Comparison of ENCODE assay signal across 18 cellular contexts in the genomic region with DNA sequence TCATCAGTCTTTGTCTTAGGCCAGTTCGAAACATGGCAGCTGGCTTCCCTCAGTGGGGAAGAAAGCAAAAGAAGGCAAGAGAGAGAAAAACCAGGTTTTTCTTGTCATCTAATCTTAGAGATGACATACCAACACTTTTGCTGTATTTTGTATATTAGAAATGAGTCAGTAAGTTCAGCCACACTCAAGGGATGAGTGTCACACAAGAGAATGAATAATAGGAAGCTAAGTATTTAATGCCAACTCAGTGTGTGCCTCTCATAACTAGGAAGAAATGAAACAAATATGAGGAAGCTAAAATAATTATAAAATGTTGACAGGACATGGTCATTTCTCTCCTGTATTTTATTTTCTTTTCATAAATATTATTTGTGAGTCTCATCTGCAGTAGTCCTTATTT.
DNase-seq lines count a peak whose midpoint lies in the region; ATAC-seq, FAIRE-seq and TF ChIP-seq lines count a peak whose summit lies in the region.
"Had no signal": no experiment of that assay in that cellular context is flagged by ENCODE, and none has a peak within 500 bp of the region (broad histone marks: within the 10 kb centered on the region; RNA-seq: fewer than 3 reads in every experiment).

No MANE protein-coding gene starts in this region.

- H3K79me2 ChIP-seq in GM23338 (replicated peaks; ENCODE audit: insufficient read depth) (no peaks in the 10 kb centered on the region), GM12878 (ENCODE audit: control insufficient read depth, insufficient read depth, low read length) (no peaks in the 10 kb centered on the region)

- TF ChIP-seq EP300 in GM12878 (IDR thresholded peaks at IDR 0.05; ENCODE audit: borderline replicate concordance in 1 of 2, control insufficient read depth in 1 of 2, low read depth in 2 of 2, low read length in 2 of 2), result no peak

- H2AFZ ChIP-seq in GM23338 (peak overlapping the region; percentile 39; the same call in 1 of the 2 replicates), GM12878 (ENCODE audit: control insufficient read depth, low read depth, low read length) (no peak overlapping the region)

- no peak for TF ChIP-seq CTCF in GM23338 (conservative IDR thresholded peaks at IDR 0.05; ENCODE audit: low read depth in 2 of 2)
- TF ChIP-seq CTCF in GM12878 (IDR thresholded peaks at IDR 0.05 in 2 of 3, conservative IDR thresholded peaks at IDR 0.05 in 1 of 3; ENCODE audit: control insufficient read depth in 2 of 3, extremely low read depth in 1 of 3, insufficient read depth in 1 of 3, low read depth in 3 of 3, low read length in 3 of 3), result no peak

- in situ Hi-C loops in GM12878 (cut with MboI), result no loop called here

- no peaks in the 10 kb centered on the region for H3K9me2 ChIP-seq in GM23338 (ENCODE audit: insufficient read depth)

- H3K27me3 ChIP-seq in GM23338 (ENCODE audit: insufficient read depth) (no peaks in the 10 kb centered on the region), GM12878 (replicated peaks in 1 of 2; ENCODE audit: control insufficient read depth in 2 of 2, insufficient read depth in 2 of 2, low read length in 1 of 2) (no peaks in the 10 kb centered on the region)

- FAIRE-seq in GM12878 (lab: Jason Lieb, UNC), result no peak
- FAIRE-seq: A549, D721Med had no signal

- no peak for TF ChIP-seq RAD21 in GM12878 (IDR thresholded peaks at IDR 0.05; ENCODE audit: insufficient read depth, low read depth, low read length)

- WGBS in GM12878 (ENCODE audit: insufficient coverage, insufficient replicate concordance, low lambda C conversion rate, missing lambda C conversion rate), result 0% methylated on average over 1 of the region's 1 CpG

- RAD21 ChIA-PET in GM12878 (lab: Charles Lee; ENCODE audit: unreplicated experiment), result no interaction called here

- H3K4me2 ChIP-seq in GM23338 (no peak overlapping the region), GM12878 (ENCODE audit: control insufficient read depth, insufficient read depth) (no peak overlapping the region)
- H3K4me2 ChIP-seq: A549 had no signal

- H3K27me3 Mint-ChIP-seq in GM23338 (ENCODE audit: insufficient read depth, low read depth, poor library complexity), result no peaks in the 10 kb centered on the region
- H3K27me3 Mint-ChIP-seq: CD4-positive, alpha-beta T cell had no signal

- no peaks in the 10 kb centered on the region for H3K36me3 ChIP-seq in GM23338 (ENCODE audit: insufficient read depth)
- no peaks in the 10 kb centered on the region for H3K36me3 ChIP-seq in GM12878 (ENCODE audit: control insufficient read depth in 2 of 2, insufficient read depth in 2 of 2, low read length in 1 of 2)
- H3K36me3 ChIP-seq: HAP-1 had no signal

- H3K4me3 ChIP-seq in GM23338 (no peak overlapping the region), GM12878 (no peak overlapping the region)
- H3K4me3 ChIP-seq: A549, HAP-1 had no signal

- no peaks in the 10 kb centered on the region for H3K36me3 Mint-ChIP-seq in GM23338 (ENCODE audit: low read depth)

- POLR2A ChIA-PET in GM12878 (lab: Charles Lee), result no interaction called here

- H3K4me3 Mint-ChIP-seq in GM23338, result no peak overlapping the region
- H3K4me3 Mint-ChIP-seq: CD4-positive, alpha-beta T cell had no signal

- H3K27ac Mint-ChIP-seq in GM23338, result no peak overlapping the region
- H3K27ac Mint-ChIP-seq: CD4-positive, alpha-beta T cell had no signal

- ATAC-seq in GM23338, result no peak
- ATAC-seq in GM12878, result peak; percentile 19; the same call in 1 of the 3 replicates
- no peak for ATAC-seq in HG03097 (IDR thresholded peaks at IDR 0.05; ENCODE audit: low FRiP score, unreplicated experiment)
- ATAC-seq: A549 had no signal

- H3F3A ChIP-seq in GM23338 (replicated peaks; ENCODE audit: low read depth), result no peaks in the 10 kb centered on the region

- TF ChIP-seq POLR2A in GM12878 (IDR thresholded peaks at IDR 0.05; ENCODE audit: low read depth, low read length), result no peak

- SMC1A ChIA-PET in GM12878 (lab: Charles Lee; ENCODE audit: uncharacterized antibody, unreplicated experiment), result no interaction called here

- H3K4me1 Mint-ChIP-seq in GM23338, result no peaks in the 10 kb centered on the region

- H3K27ac ChIP-seq in GM23338 (ENCODE audit: low read depth), result no peak overlapping the region
- H3K27ac ChIP-seq in GM12878 (ENCODE audit: control insufficient read depth, insufficient read depth), result no peak overlapping the region
- H3K27ac ChIP-seq: 22Rv1, A549, C4-2B, HL-60 had no signal

- no peak overlapping the region for H3K9ac ChIP-seq in GM12878 (ENCODE audit: control insufficient read depth, insufficient read depth, low read length)

- CTCF ChIA-PET in GM12878 (lab: Yijun Ruan, JAX), result no interaction called here

- intact Hi-C loops in GM12878 (cut with micrococcal nuclease; ENCODE audit: unreplicated experiment), result no loop called here

- no peak for DNase-seq in GM23338 (ENCODE audit: low spot score)
- peak; percentile 71 for DNase-seq in RKO (ENCODE audit: low spot score)
- no peak for DNase-seq in GM12878 (ENCODE audit: low read depth, low spot score)
- DNase-seq in left kidney (ENCODE audit: low read depth, low spot score), result peak; percentile 27
- DNase-seq in NK-92 treated with Interleukin-12 subunit alpha and Interleukin-12 subunit beta, amount 100 ng/mL, for 24 hours (lab: John Stamatoyannopoulos, UW), result no peak
- DNase-seq in NCI-H1436 treated with DMSO at 0.1 percent for 48 hours (lab: John Stamatoyannopoulos, UW), result no peak
- DNase-seq: AML-193; Caco-2; CD4-positive, alpha-beta T cell; DMS79; GDM1 had no signal

- H3K4me1 ChIP-seq in GM23338 (ENCODE audit: insufficient read depth) (no peaks in the 10 kb centered on the region), GM12878 (ENCODE audit: control insufficient read depth, insufficient read depth, low read length) (no peaks in the 10 kb centered on the region)
- H3K4me1 ChIP-seq: A549, Caco-2, HAP-1 had no signal

- no peaks in the 10 kb centered on the region for H3K9me3 Mint-ChIP-seq in GM23338

- H3K9me3 ChIP-seq in GM12878 (replicated peaks; ENCODE audit: control insufficient read depth, insufficient read depth, low read length), result no peaks in the 10 kb centered on the region
- H3K9me3 ChIP-seq: A549, Caco-2, HAP-1 had no signal

- no TSS peak for BruUV-seq in GM12878 (replicated peaks; lab: Mats Ljungman, UMichigan)

- H4K20me1 ChIP-seq in GM23338 (replicated peaks; ENCODE audit: insufficient read depth), result no peaks in the 10 kb centered on the region
- H4K20me1 ChIP-seq in GM12878 (ENCODE audit: control insufficient read depth, insufficient read depth), result no peaks in the 10 kb centered on the region

TF ChIP-seq in GM23338, 12 proteins besides CTCF, POLR2A, EP300 and RAD21 (continues in another document):
- no peak for TF ChIP-seq POLR2AphosphoS5 (IDR thresholded peaks at IDR 0.05; ENCODE audit: low read depth)
- TF ChIP-seq CREB1 (CRISPR knock-in tag; IDR thresholded peaks at IDR 0.05; ENCODE audit: low read depth), result no peak
- TF ChIP-seq NANOG (IDR thresholded peaks at IDR 0.05; ENCODE audit: borderline replicate concordance), result no peak
- TF ChIP-seq, protein P1, sequence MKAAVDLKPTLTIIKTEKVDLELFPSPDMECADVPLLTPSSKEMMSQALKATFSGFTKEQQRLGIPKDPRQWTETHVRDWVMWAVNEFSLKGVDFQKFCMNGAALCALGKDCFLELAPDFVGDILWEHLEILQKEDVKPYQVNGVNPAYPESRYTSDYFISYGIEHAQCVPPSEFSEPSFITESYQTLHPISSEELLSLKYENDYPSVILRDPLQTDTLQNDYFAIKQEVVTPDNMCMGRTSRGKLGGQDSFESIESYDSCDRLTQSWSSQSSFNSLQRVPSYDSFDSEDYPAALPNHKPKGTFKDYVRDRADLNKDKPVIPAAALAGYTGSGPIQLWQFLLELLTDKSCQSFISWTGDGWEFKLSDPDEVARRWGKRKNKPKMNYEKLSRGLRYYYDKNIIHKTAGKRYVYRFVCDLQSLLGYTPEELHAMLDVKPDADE (IDR thresholded peaks at IDR 0.05), result no peak
- no peak for TF ChIP-seq STAT1 (IDR thresholded peaks at IDR 0.05; ENCODE audit: unreplicated experiment)
- no peak for TF ChIP-seq JUNB (IDR thresholded peaks at IDR 0.05; ENCODE audit: unreplicated experiment)
- TF ChIP-seq ZNF331 (CRISPR knock-in tag; IDR thresholded peaks at IDR 0.05; ENCODE audit: low read depth), result no peak
- no peak for TF ChIP-seq ZNF114 (CRISPR knock-in tag; IDR thresholded peaks at IDR 0.05)
- no peak for TF ChIP-seq EZH2phosphoT487 (IDR thresholded peaks at IDR 0.05; ENCODE audit: unreplicated experiment)

TF ChIP-seq in GM12878, 131 proteins besides CTCF, POLR2A, EP300 and RAD21 (continues in another document):
- TF ChIP-seq STAT1 (conservative IDR thresholded peaks at IDR 0.05) (no peak), SRF (IDR thresholded peaks at IDR 0.05; ENCODE audit: low read depth in 2 of 2, low read length in 2 of 2) (no peak), HDAC6 (IDR thresholded peaks at IDR 0.05; ENCODE audit: unreplicated experiment) (no peak), ZNF274 (IDR thresholded peaks at IDR 0.05; ENCODE audit: insufficient read depth, insufficient read length) (no peak), HCFC1 (IDR thresholded peaks at IDR 0.05; ENCODE audit: low read length) (no peak), RUNX3 (IDR thresholded peaks at IDR 0.05; ENCODE audit: low read length) (no peak), ZNF24 (IDR thresholded peaks at IDR 0.05) (no peak)
- TF ChIP-seq, protein P2, sequence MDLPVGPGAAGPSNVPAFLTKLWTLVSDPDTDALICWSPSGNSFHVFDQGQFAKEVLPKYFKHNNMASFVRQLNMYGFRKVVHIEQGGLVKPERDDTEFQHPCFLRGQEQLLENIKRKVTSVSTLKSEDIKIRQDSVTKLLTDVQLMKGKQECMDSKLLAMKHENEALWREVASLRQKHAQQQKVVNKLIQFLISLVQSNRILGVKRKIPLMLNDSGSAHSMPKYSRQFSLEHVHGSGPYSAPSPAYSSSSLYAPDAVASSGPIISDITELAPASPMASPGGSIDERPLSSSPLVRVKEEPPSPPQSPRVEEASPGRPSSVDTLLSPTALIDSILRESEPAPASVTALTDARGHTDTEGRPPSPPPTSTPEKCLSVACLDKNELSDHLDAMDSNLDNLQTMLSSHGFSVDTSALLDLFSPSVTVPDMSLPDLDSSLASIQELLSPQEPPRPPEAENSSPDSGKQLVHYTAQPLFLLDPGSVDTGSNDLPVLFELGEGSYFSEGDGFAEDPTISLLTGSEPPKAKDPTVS (IDR thresholded peaks at IDR 0.05; ENCODE audit: low read depth, low read length), result no peak
- TF ChIP-seq, protein P3, sequence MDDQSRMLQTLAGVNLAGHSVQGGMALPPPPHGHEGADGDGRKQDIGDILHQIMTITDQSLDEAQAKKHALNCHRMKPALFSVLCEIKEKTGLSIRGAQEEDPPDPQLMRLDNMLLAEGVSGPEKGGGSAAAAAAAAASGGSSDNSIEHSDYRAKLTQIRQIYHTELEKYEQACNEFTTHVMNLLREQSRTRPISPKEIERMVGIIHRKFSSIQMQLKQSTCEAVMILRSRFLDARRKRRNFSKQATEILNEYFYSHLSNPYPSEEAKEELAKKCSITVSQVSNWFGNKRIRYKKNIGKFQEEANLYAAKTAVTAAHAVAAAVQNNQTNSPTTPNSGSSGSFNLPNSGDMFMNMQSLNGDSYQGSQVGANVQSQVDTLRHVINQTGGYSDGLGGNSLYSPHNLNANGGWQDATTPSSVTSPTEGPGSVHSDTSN (IDR thresholded peaks at IDR 0.05; ENCODE audit: insufficient replicate concordance, low read depth, low read length), result no peak

Comparison
In these comparisons a context has a peak if more than half of its experiments do, and no peak if none do; other contexts are left out.
1. DNase-seq: peak in RKO (single experiment) and left kidney (single experiment); none in GM23338 (single experiment), GM12878 (single experiment), NK-92 treated with Interleukin-12 subunit alpha and Interleukin-12 subunit beta, amount 100 ng/mL, for 24 hours (single experiment) and NCI-H1436 treated with DMSO at 0.1 percent for 48 hours (single experiment).